2 cellular contexts compared by ENCODE assay signal in the genomic region with DNA sequence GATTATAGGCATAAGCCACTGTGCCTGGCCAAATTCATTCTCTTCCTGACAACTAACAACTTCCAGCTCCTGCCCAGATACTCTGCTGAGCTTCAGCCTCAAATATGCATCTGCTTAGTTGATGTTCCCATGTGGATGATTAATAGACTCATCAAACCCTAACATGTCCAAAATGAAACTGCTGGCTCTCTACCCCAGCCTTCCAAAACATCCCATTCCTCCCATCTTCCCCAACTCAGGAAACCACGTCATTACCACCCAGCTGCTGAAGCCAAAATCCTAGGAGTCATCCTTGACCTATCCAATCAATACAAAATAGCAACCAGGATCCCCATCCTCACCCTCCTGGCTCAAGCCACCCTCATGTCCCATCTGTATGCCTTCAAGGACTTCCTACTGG.
TF ChIP-seq lines count a peak whose summit lies in the region.

No MANE protein-coding gene starts in this region.

TF ChIP-seq in SK-N-SH, 30 proteins besides CTCF, POLR2A, EP300 and RAD21:
- no peak for TF ChIP-seq SIN3A (IDR thresholded peaks at IDR 0.05; ENCODE audit: borderline replicate concordance, low read depth, low read length)
- TF ChIP-seq SMC3 (IDR thresholded peaks at IDR 0.05; ENCODE audit: low read depth, low read length) = no peak
- TF ChIP-seq, protein P1, sequence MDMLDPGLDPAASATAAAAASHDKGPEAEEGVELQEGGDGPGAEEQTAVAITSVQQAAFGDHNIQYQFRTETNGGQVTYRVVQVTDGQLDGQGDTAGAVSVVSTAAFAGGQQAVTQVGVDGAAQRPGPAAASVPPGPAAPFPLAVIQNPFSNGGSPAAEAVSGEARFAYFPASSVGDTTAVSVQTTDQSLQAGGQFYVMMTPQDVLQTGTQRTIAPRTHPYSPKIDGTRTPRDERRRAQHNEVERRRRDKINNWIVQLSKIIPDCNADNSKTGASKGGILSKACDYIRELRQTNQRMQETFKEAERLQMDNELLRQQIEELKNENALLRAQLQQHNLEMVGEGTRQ (IDR thresholded peaks at IDR 0.05; ENCODE audit: borderline replicate concordance, low read depth, low read length) = no peak
- no peak for TF ChIP-seq RFX5 (IDR thresholded peaks at IDR 0.05; ENCODE audit: low read length)
- TF ChIP-seq TEAD4 (IDR thresholded peaks at IDR 0.05; ENCODE audit: borderline replicate concordance, insufficient read depth) = no peak
- no peak for TF ChIP-seq NRF1 (IDR thresholded peaks at IDR 0.05; ENCODE audit: low read depth, low read length)
- no peak for TF ChIP-seq FOXM1 (IDR thresholded peaks at IDR 0.05; ENCODE audit: low read depth)
- peak; percentile 72; the same call in 1 of the 2 replicates for TF ChIP-seq TCF12 (IDR thresholded peaks at IDR 0.05)
- TF ChIP-seq, protein P2, sequence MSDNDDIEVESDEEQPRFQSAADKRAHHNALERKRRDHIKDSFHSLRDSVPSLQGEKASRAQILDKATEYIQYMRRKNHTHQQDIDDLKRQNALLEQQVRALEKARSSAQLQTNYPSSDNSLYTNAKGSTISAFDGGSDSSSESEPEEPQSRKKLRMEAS (IDR thresholded peaks at IDR 0.05; ENCODE audit: low read depth) = peak; percentile 26
- TF ChIP-seq, protein P3, sequence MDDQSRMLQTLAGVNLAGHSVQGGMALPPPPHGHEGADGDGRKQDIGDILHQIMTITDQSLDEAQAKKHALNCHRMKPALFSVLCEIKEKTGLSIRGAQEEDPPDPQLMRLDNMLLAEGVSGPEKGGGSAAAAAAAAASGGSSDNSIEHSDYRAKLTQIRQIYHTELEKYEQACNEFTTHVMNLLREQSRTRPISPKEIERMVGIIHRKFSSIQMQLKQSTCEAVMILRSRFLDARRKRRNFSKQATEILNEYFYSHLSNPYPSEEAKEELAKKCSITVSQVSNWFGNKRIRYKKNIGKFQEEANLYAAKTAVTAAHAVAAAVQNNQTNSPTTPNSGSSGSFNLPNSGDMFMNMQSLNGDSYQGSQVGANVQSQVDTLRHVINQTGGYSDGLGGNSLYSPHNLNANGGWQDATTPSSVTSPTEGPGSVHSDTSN (IDR thresholded peaks at IDR 0.05) = peak; percentile 74
- TF ChIP-seq ELF1 (IDR thresholded peaks at IDR 0.05) = no peak
- no peak for TF ChIP-seq MEF2A (IDR thresholded peaks at IDR 0.05; ENCODE audit: borderline replicate concordance, low read depth)
- TF ChIP-seq CHD2 (IDR thresholded peaks at IDR 0.05; ENCODE audit: low read length, partially characterized antibody) = no peak

TF ChIP-seq in SK-N-SH treated with all-trans-retinoic acid at 6 μM for 48 hours, 23 proteins besides CTCF, POLR2A, EP300 and RAD21:
- no peak for TF ChIP-seq SNAI2 (CRISPR knock-in tag; IDR thresholded peaks at IDR 0.05)
- no peak for TF ChIP-seq TOX (CRISPR knock-in tag; IDR thresholded peaks at IDR 0.05; ENCODE audit: borderline replicate concordance)
- TF ChIP-seq CSDC2 (CRISPR knock-in tag; IDR thresholded peaks at IDR 0.05) = no peak
- TF ChIP-seq, protein P4, sequence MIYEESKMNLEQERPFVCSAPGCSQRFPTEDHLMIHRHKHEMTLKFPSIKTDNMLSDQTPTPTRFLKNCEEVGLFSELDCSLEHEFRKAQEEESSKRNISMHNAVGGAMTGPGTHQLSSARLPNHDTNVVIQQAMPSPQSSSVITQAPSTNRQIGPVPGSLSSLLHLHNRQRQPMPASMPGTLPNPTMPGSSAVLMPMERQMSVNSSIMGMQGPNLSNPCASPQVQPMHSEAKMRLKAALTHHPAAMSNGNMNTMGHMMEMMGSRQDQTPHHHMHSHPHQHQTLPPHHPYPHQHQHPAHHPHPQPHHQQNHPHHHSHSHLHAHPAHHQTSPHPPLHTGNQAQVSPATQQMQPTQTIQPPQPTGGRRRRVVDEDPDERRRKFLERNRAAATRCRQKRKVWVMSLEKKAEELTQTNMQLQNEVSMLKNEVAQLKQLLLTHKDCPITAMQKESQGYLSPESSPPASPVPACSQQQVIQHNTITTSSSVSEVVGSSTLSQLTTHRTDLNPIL (CRISPR knock-in tag; IDR thresholded peaks at IDR 0.05; ENCODE audit: low read depth) = no peak
- no peak for TF ChIP-seq PPARA (CRISPR knock-in tag; IDR thresholded peaks at IDR 0.05; ENCODE audit: borderline replicate concordance)
- no peak for TF ChIP-seq ZNF565 (CRISPR knock-in tag; conservative IDR thresholded peaks at IDR 0.05; ENCODE audit: low read depth)
- TF ChIP-seq BACH2 (CRISPR knock-in tag; IDR thresholded peaks at IDR 0.05; ENCODE audit: borderline replicate concordance) = no peak
- TF ChIP-seq OSR1 (CRISPR knock-in tag; IDR thresholded peaks at IDR 0.05) = no peak
- TF ChIP-seq ZFP3 (CRISPR knock-in tag; IDR thresholded peaks at IDR 0.05) = no peak
- no peak for TF ChIP-seq ISL1 (CRISPR knock-in tag; IDR thresholded peaks at IDR 0.05)
- TF ChIP-seq TCF4 (CRISPR knock-in tag; IDR thresholded peaks at IDR 0.05; ENCODE audit: borderline replicate concordance) = no peak
- TF ChIP-seq, protein P5, sequence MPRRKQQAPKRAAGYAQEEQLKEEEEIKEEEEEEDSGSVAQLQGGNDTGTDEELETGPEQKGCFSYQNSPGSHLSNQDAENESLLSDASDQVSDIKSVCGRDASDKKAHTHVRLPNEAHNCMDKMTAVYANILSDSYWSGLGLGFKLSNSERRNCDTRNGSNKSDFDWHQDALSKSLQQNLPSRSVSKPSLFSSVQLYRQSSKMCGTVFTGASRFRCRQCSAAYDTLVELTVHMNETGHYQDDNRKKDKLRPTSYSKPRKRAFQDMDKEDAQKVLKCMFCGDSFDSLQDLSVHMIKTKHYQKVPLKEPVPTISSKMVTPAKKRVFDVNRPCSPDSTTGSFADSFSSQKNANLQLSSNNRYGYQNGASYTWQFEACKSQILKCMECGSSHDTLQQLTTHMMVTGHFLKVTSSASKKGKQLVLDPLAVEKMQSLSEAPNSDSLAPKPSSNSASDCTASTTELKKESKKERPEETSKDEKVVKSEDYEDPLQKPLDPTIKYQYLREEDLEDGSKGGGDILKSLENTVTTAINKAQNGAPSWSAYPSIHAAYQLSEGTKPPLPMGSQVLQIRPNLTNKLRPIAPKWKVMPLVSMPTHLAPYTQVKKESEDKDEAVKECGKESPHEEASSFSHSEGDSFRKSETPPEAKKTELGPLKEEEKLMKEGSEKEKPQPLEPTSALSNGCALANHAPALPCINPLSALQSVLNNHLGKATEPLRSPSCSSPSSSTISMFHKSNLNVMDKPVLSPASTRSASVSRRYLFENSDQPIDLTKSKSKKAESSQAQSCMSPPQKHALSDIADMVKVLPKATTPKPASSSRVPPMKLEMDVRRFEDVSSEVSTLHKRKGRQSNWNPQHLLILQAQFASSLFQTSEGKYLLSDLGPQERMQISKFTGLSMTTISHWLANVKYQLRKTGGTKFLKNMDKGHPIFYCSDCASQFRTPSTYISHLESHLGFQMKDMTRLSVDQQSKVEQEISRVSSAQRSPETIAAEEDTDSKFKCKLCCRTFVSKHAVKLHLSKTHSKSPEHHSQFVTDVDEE (CRISPR knock-in tag; IDR thresholded peaks at IDR 0.05) = no peak
- no peak for TF ChIP-seq ZNF70 (CRISPR knock-in tag; IDR thresholded peaks at IDR 0.05)
- TF ChIP-seq, protein P6, sequence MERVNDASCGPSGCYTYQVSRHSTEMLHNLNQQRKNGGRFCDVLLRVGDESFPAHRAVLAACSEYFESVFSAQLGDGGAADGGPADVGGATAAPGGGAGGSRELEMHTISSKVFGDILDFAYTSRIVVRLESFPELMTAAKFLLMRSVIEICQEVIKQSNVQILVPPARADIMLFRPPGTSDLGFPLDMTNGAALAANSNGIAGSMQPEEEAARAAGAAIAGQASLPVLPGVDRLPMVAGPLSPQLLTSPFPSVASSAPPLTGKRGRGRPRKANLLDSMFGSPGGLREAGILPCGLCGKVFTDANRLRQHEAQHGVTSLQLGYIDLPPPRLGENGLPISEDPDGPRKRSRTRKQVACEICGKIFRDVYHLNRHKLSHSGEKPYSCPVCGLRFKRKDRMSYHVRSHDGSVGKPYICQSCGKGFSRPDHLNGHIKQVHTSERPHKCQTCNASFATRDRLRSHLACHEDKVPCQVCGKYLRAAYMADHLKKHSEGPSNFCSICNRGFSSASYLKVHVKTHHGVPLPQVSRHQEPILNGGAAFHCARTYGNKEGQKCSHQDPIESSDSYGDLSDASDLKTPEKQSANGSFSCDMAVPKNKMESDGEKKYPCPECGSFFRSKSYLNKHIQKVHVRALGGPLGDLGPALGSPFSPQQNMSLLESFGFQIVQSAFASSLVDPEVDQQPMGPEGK (CRISPR knock-in tag; IDR thresholded peaks at IDR 0.05; ENCODE audit: borderline replicate concordance) = no peak
- TF ChIP-seq ZNF8 (CRISPR knock-in tag; IDR thresholded peaks at IDR 0.05) = no peak
- no peak for TF ChIP-seq ZC3H10 (CRISPR knock-in tag; IDR thresholded peaks at IDR 0.05)
- TF ChIP-seq ESRRG (CRISPR knock-in tag; IDR thresholded peaks at IDR 0.05) = no peak
- TF ChIP-seq, protein P7, sequence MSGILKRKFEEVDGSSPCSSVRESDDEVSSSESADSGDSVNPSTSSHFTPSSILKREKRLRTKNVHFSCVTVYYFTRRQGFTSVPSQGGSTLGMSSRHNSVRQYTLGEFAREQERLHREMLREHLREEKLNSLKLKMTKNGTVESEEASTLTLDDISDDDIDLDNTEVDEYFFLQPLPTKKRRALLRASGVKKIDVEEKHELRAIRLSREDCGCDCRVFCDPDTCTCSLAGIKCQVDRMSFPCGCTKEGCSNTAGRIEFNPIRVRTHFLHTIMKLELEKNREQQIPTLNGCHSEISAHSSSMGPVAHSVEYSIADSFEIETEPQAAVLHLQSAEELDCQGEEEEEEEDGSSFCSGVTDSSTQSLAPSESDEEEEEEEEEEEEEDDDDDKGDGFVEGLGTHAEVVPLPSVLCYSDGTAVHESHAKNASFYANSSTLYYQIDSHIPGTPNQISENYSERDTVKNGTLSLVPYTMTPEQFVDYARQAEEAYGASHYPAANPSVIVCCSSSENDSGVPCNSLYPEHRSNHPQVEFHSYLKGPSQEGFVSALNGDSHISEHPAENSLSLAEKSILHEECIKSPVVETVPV (CRISPR knock-in tag; IDR thresholded peaks at IDR 0.05) = no peak
- TF ChIP-seq, protein P8, sequence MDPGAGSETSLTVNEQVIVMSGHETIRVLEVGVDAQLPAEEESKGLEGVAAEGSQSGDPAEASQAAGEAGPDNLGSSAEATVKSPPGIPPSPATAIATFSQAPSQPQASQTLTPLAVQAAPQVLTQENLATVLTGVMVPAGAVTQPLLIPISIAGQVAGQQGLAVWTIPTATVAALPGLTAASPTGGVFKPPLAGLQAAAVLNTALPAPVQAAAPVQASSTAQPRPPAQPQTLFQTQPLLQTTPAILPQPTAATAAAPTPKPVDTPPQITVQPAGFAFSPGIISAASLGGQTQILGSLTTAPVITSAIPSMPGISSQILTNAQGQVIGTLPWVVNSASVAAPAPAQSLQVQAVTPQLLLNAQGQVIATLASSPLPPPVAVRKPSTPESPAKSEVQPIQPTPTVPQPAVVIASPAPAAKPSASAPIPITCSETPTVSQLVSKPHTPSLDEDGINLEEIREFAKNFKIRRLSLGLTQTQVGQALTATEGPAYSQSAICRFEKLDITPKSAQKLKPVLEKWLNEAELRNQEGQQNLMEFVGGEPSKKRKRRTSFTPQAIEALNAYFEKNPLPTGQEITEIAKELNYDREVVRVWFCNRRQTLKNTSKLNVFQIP (CRISPR knock-in tag; IDR thresholded peaks at IDR 0.05; ENCODE audit: borderline replicate concordance, low read depth) = no peak
- no peak for TF ChIP-seq RARB (CRISPR knock-in tag; IDR thresholded peaks at IDR 0.05)
